In the genomic region with DNA sequence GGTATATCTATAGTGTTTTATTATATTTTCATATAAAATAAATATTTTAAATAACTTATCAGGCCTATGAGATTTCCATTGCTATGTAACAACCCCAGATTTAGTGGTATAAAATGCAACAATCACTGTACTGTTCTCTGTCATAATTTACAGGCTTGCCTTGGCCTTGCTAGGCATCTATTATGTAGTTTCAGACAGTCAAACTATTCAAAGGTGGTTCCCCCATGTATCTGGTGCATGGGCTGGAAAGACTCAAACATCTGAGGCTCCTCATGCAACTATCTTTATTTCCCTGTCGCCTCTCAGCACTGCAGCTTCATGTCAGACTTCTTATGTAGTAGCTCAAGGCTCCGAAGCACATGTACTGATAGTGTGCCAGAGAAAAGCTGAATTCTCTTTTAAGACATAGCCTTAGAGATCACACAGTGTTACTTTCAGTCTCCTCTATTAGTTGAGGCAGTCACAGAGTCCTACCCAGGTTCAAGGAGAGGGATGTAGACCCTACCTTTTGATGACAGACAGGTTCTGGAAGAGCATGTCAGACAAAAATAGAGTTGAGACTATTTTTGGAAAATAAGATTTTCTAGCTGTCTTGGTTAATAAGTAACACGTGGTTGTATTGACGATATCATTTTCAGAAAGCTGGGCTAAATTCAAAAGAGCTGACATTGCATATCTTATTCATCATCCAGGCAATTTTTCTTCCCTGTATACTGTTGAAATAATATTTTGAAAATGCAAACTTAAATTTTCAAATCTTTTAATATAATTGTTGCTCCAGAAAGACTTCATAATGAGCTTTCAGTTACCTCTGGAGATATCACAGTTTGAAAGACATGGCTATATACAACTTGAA, we compare ENCODE assay signal across 20 cellular contexts. TPM values are rescaled to one million over a fixed set of nuclear protein-coding genes. Genes with fewer than 3 reads are reported as not detected.
DNase-seq lines count a peak whose midpoint lies in the region; ATAC-seq, FAIRE-seq and TF ChIP-seq lines count a peak whose summit lies in the region.
"Had no signal": no experiment of that assay in that cellular context is flagged by ENCODE, and none has a peak within 500 bp of the region (broad histone marks: within the 10 kb centered on the region; RNA-seq: fewer than 3 reads in every experiment).

No MANE protein-coding gene starts in this region.

- no peak overlapping the region for H2BK20ac ChIP-seq in H1 (ENCODE audit: low read length)

- TF ChIP-seq POLR2A in H1 (IDR thresholded peaks at IDR 0.05; ENCODE audit: control extremely low read depth in 1 of 2, low read depth in 2 of 2, low read length in 2 of 2), result no peak

- H3K56ac ChIP-seq in H1 (replicated peaks; ENCODE audit: insufficient read length, low read depth, low read length), result no peak overlapping the region

- H4K91ac ChIP-seq in H1 (replicated peaks; ENCODE audit: insufficient read length, low read length), result no peak overlapping the region

- H3K27me3 ChIP-seq in H1 (replicated peaks in 1 of 4; ENCODE audit: control insufficient read depth in 3 of 4, extremely low read depth in 1 of 4, insufficient read depth in 3 of 4, low read length in 3 of 4), result no peaks in the 10 kb centered on the region
- H3K27me3 ChIP-seq: esophagus squamous epithelium, heart right ventricle, pancreas, spleen had no signal

- no peak for TF ChIP-seq CTCF in H1 (IDR thresholded peaks at IDR 0.05; ENCODE audit: control extremely low read depth in 1 of 3, insufficient read depth in 1 of 3, low read depth in 1 of 3, low read length in 3 of 3)

- H2BK120ac ChIP-seq in H1 (replicated peaks; ENCODE audit: low read depth, low read length), result no peak overlapping the region

- no peak overlapping the region for H3K4ac ChIP-seq in H1 (replicated peaks; ENCODE audit: insufficient read length, low read depth, low read length)

- CTCF ChIA-PET in H1 (lab: Charles Lee; ENCODE audit: partially characterized antibody), result interaction anchor here (0.6 kb wide), 1 partner anchor 1599 kb away, joined by 3 read pairs; no protein-coding TSS in a partner anchor

- H3K4me2 ChIP-seq in H1 (ENCODE audit: insufficient read depth in 1 of 2, low read depth in 2 of 2, low read length in 2 of 2), result no peak overlapping the region
- H3K4me2 ChIP-seq: KMS-11 had no signal

- WGBS in H1 (ENCODE audit: extremely low coverage in 1 of 2, insufficient coverage in 1 of 2, insufficient read length in 1 of 2, insufficient replicate concordance in 2 of 2, low coverage in 1 of 2, low lambda C conversion rate in 2 of 2, missing lambda C conversion rate in 1 of 2), 2 experiments, result 97% methylated on average over 4 of the region's 4 CpGs; no CpG with 5 or more reads in 1 of the 2 experiments

- FAIRE-seq in H1 (lab: Jason Lieb, UNC), result no peak

- H2BK15ac ChIP-seq in H1 (ENCODE audit: low read length), result no peak overlapping the region

- H3K14ac ChIP-seq in H1 (ENCODE audit: insufficient read length), result no peak overlapping the region

- no peak for TF ChIP-seq RAD21 in H1 (IDR thresholded peaks at IDR 0.05 in 1 of 2, conservative IDR thresholded peaks at IDR 0.05 in 1 of 2; ENCODE audit: low read depth in 2 of 2, low read length in 2 of 2)

- POLR2A ChIA-PET in H1 (lab: Charles Lee; ENCODE audit: partially characterized antibody), result no interaction called here

- no peak overlapping the region for H3K23ac ChIP-seq in H1 (ENCODE audit: insufficient read length)

- ATAC-seq in GM18861 (IDR thresholded peaks at IDR 0.05; ENCODE audit: unreplicated experiment) (peak; percentile 44), GM21447 (IDR thresholded peaks at IDR 0.05; ENCODE audit: unreplicated experiment) (peak; percentile 65), HG03066 (IDR thresholded peaks at IDR 0.05; ENCODE audit: low read depth, unreplicated experiment) (peak; percentile 77)
- ATAC-seq: activated CD8-positive, alpha-beta T cell treated with anti-CD3 and anti-CD28 coated beads, Interleukin-2, amount 10 ng/mL, durations not matched to agents 7 days and 5 days; activated T-helper 17 cell treated with anti-CD3 and anti-CD28 coated beads, Interleukin-2, amount 50 U/mL, for 72 hours; HCT116; heart right ventricle had no signal

- no peaks in the 10 kb centered on the region; the same call in 1 of the 2 replicates for H3K23me2 ChIP-seq in H1 (ENCODE audit: low read depth, low read length)

- H3K4me1 ChIP-seq in H1 (replicated peaks in 1 of 4; ENCODE audit: control insufficient read depth in 3 of 4, insufficient read depth in 4 of 4, low read length in 3 of 4), result no peaks in the 10 kb centered on the region
- H3K4me1 ChIP-seq: esophagus squamous epithelium, heart right ventricle, pancreas, spleen had no signal

- no peak overlapping the region for H3K4me3 ChIP-seq in H1 (ENCODE audit: extremely low read depth in 1 of 4, insufficient read depth in 2 of 4, low read depth in 3 of 4, low read length in 4 of 4)
- H3K4me3 ChIP-seq: coronary artery, esophagus squamous epithelium, heart right ventricle, pancreas, spleen had no signal

- no peak overlapping the region for H2BK12ac ChIP-seq in H1 (ENCODE audit: low read depth, low read length)

- no peak overlapping the region for H3K27ac ChIP-seq in H1 (ENCODE audit: low read depth, low read length)
- H3K27ac ChIP-seq: coronary artery, esophagus squamous epithelium, heart right ventricle, KMS-11, pancreas, spleen, VCaP had no signal

- no peak overlapping the region for H4K8ac ChIP-seq in H1 (ENCODE audit: extremely low read depth, insufficient read depth, low read length)

- H3K18ac ChIP-seq in H1 (ENCODE audit: extremely low read depth, low read length), result no peak overlapping the region

- no peak for TF ChIP-seq EP300 in H1 (IDR thresholded peaks at IDR 0.05; ENCODE audit: borderline replicate concordance in 1 of 2, low read depth in 2 of 2, low read length in 2 of 2)

- no peaks in the 10 kb centered on the region for H3K79me2 ChIP-seq in H1 (ENCODE audit: control insufficient read depth in 1 of 2, insufficient read depth in 2 of 2, low read length in 2 of 2)

- no peaks in the 10 kb centered on the region for H4K20me1 ChIP-seq in H1 (replicated peaks in 1 of 2; ENCODE audit: control insufficient read depth in 1 of 2, insufficient read depth in 2 of 2, low read length in 2 of 2)

- no peaks in the 10 kb centered on the region for H3K36me3 ChIP-seq in H1 (ENCODE audit: control insufficient read depth in 2 of 4, insufficient read depth in 4 of 4, low read length in 3 of 4)
- H3K36me3 ChIP-seq: esophagus squamous epithelium, heart right ventricle, pancreas, spleen had no signal

- H2AK5ac ChIP-seq in H1 (ENCODE audit: low read depth, low read length), result no peak overlapping the region

- H3K9ac ChIP-seq in H1 (replicated peaks in 1 of 4; ENCODE audit: extremely low read depth in 1 of 4, low read depth in 3 of 4, low read length in 3 of 4), result no peak overlapping the region
- H3K9ac ChIP-seq: KMS-11 had no signal

- 0 out of 2 replicates have a peak overlapping the region, but pooled peaks have one; percentile 50 for H2AFZ ChIP-seq in H1 (ENCODE audit: low read length)

- H3K79me1 ChIP-seq in H1 (ENCODE audit: low read depth, low read length), result no peaks in the 10 kb centered on the region

- no peak overlapping the region for H2BK5ac ChIP-seq in H1 (ENCODE audit: low read depth, low read length)

- no peak overlapping the region for H4K5ac ChIP-seq in H1 (ENCODE audit: insufficient read length, low read depth, low read length)

- no peaks in the 10 kb centered on the region for H3K9me3 ChIP-seq in H1 (ENCODE audit: insufficient read depth in 2 of 2, low read depth in 1 of 2, low read length in 1 of 2)
- H3K9me3 ChIP-seq: esophagus squamous epithelium, heart right ventricle, pancreas, spleen had no signal

- DNase-seq in H1 (ENCODE audit: low read depth in 1 of 2, low spot score in 2 of 2) (no peak), ecto neural progenitor cell (ENCODE audit: low spot score) (no peak), NCI-H1417 (lab: John Stamatoyannopoulos, UW) (no peak), NCI-H1092 (lab: John Stamatoyannopoulos, UW) (no peak), germinal center (ENCODE audit: low spot score) (no peak)
- DNase-seq: activated CD8-positive, alpha-beta T cell treated with anti-CD3 and anti-CD28 coated beads, Interleukin-2, amount 10 ng/mL, durations not matched to agents 7 days and 5 days; esophagus squamous epithelium; heart right ventricle; NCI-H146; NCI-H524 treated with DMSO at 0.1 percent for 48 hours; pancreas; spleen had no signal

TF ChIP-seq in H1, 55 proteins besides CTCF, POLR2A, EP300 and RAD21:
- TF ChIP-seq, protein P1, sequence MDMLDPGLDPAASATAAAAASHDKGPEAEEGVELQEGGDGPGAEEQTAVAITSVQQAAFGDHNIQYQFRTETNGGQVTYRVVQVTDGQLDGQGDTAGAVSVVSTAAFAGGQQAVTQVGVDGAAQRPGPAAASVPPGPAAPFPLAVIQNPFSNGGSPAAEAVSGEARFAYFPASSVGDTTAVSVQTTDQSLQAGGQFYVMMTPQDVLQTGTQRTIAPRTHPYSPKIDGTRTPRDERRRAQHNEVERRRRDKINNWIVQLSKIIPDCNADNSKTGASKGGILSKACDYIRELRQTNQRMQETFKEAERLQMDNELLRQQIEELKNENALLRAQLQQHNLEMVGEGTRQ (IDR thresholded peaks at IDR 0.05; ENCODE audit: low read length), result no peak
- peak; percentile 46; the same call in 1 of the 2 replicates for TF ChIP-seq MAFK (IDR thresholded peaks at IDR 0.05; ENCODE audit: low read depth, low read length)

RNA-seq across cellular contexts. Expression of a gene that starts 19.4 kb away (rescaled TPM):
- 0.26 and 0.50 TPM in 2 replicates for total RNA-seq in H1 (2021; fragmentation: NEBNext Ultra II Directional; extraction: Animal tissue kit (Norgen Biotek cat#: 25700))
- polyA plus RNA-seq in H1 (2011; rRNA removed), result 0.08 and 0.12 TPM in 2 replicates
- 0.14 TPM for polyA plus RNA-seq in H1 (2011; cell fraction: cytosol; rRNA removed)
- polyA plus RNA-seq in H1 (2011; cell fraction: nucleus; rRNA removed), result 0.43 TPM
- 0.14 to 0.75 TPM (median 0.50 TPM) in 4 replicates for polyA plus RNA-seq in H1 (2012, experiment 1 of 2)
- 0.05 TPM for polyA plus RNA-seq in H1 (2012, experiment 2 of 2)
- polyA plus RNA-seq in H1 (2013, experiment 1 of 2), result 0.43 TPM
- polyA plus RNA-seq in H1 (2013, experiment 2 of 2), result 0.35 TPM
- polyA minus RNA-seq in H1 (2011; rRNA and poly(A)+ RNA removed), result 1.4 and 2.2 TPM in 2 replicates
- polyA minus RNA-seq in H1 (2011; cell fraction: cytosol; rRNA and poly(A)+ RNA removed), result 0.59 TPM
- 0.90 TPM for polyA minus RNA-seq in H1 (2011; cell fraction: nucleus; rRNA and poly(A)+ RNA removed)

RNA-seq across cellular contexts. Expression of a gene that starts 30.2 kb away (rescaled TPM):
- 3.3 and 3.8 TPM in 2 replicates for total RNA-seq in H1 (2021; fragmentation: NEBNext Ultra II Directional; extraction: Animal tissue kit (Norgen Biotek cat#: 25700))
- polyA plus RNA-seq in H1 (2011; rRNA removed), result 0.75 and 1.5 TPM in 2 replicates
- 2.3 TPM for polyA plus RNA-seq in H1 (2011; cell fraction: cytosol; rRNA removed)
- polyA plus RNA-seq in H1 (2011; cell fraction: nucleus; rRNA removed), result 0.43 TPM
- polyA plus RNA-seq in H1 (2012, experiment 1 of 2), result 2.1 to 3.9 TPM (median 2.7 TPM) in 4 replicates
- 0.49 TPM for polyA plus RNA-seq in H1 (2012, experiment 2 of 2)
- polyA plus RNA-seq in H1 (2013, experiment 1 of 2), result 4.7 TPM
- 5.5 TPM for polyA plus RNA-seq in H1 (2013, experiment 2 of 2)
- 1.3 TPM in 2 replicates for polyA minus RNA-seq in H1 (2011; rRNA and poly(A)+ RNA removed)
- 2.1 TPM for polyA minus RNA-seq in H1 (2011; cell fraction: cytosol; rRNA and poly(A)+ RNA removed)
- 1.7 TPM for polyA minus RNA-seq in H1 (2011; cell fraction: nucleus; rRNA and poly(A)+ RNA removed)
